ENCODE assay signal across 9 cellular contexts in the genomic region with DNA sequence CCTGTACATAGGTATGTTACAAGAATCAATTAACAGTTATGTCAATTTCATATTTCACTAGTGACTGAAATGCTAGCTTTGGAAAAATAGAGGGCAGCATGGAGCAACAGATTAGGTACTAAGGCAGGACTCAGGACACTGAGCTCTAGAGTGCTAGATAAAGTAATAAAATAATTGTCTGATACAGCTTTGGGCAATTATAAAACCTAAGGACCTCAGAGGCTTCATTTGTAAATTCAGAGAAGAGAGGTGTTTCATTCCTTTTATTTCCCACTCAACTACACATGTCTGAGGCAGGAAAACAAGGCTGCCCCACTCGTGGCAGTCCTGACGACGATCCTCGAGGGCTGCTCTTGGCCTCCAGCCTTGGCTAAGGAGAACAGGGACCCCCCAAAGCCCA.
DNase-seq lines count a peak whose midpoint lies in the region; ATAC-seq and TF ChIP-seq lines count a peak whose summit lies in the region.
"Had no signal": no experiment of that assay in that cellular context is flagged by ENCODE, and none has a peak within 500 bp of the region (broad histone marks: within the 10 kb centered on the region; RNA-seq: fewer than 3 reads in every experiment).

No MANE protein-coding gene starts in this region.

- ATAC-seq in DND-41 (ENCODE audit: insufficient read depth, low read depth) (no peak), GM21737 (IDR thresholded peaks at IDR 0.05; ENCODE audit: unreplicated experiment) (no peak)

- TF ChIP-seq CTCF in DND-41 (IDR thresholded peaks at IDR 0.05; ENCODE audit: borderline replicate concordance, extremely low read depth, low read length, poor library complexity, severe bottlenecking) = peak; percentile 63
- peak; percentile 57 for TF ChIP-seq CTCF in WERI-Rb-1 (IDR thresholded peaks at IDR 0.05; ENCODE audit: low read depth, low read length)

- H3K9me3 ChIP-seq in DND-41 (ENCODE audit: insufficient read depth, low read length, severe bottlenecking) = no peaks in the 10 kb centered on the region
- H3K9me3 ChIP-seq in WERI-Rb-1 (ENCODE audit: severe bottlenecking) = no peaks in the 10 kb centered on the region
- H3K9me3 ChIP-seq: SJCRH30 had no signal

- H3K4me2 ChIP-seq in DND-41 (ENCODE audit: insufficient read depth, low read length) = no peak overlapping the region

- H3K79me2 ChIP-seq in DND-41 (ENCODE audit: insufficient read depth, low read length) = no peaks in the 10 kb centered on the region

- H3K27me3 ChIP-seq in DND-41 (ENCODE audit: insufficient read depth, low read length, poor library complexity) (no peaks in the 10 kb centered on the region), WERI-Rb-1 (ENCODE audit: insufficient read depth, low read depth, severe bottlenecking) (no peaks in the 10 kb centered on the region)
- H3K27me3 ChIP-seq: SJCRH30 had no signal

- no peaks in the 10 kb centered on the region for H4K20me1 ChIP-seq in DND-41 (ENCODE audit: insufficient read depth, low read length)

- H3K27ac ChIP-seq in DND-41 (ENCODE audit: low read length) = no peak overlapping the region
- H3K27ac ChIP-seq in WERI-Rb-1 = peak overlapping the region; percentile 12; the same call in 1 of the 2 replicates
- H3K27ac ChIP-seq: SJCRH30 had no signal

- no peak overlapping the region for H3K9ac ChIP-seq in DND-41 (ENCODE audit: low read depth, low read length)

- H3K4me3 ChIP-seq in DND-41 (ENCODE audit: low read depth in 1 of 2, low read length in 2 of 2) = no peak overlapping the region
- H3K4me3 ChIP-seq in WERI-Rb-1 (ENCODE audit: low read depth, low read length) = no peak overlapping the region
- H3K4me3 ChIP-seq: SJCRH30 had no signal

- H3K4me1 ChIP-seq in DND-41 (ENCODE audit: insufficient read depth, low read length) = no peaks in the 10 kb centered on the region
- H3K4me1 ChIP-seq: SJCRH30 had no signal

- peaks cover 25% of the 10 kb centered on the region for H3K36me3 ChIP-seq in DND-41 (ENCODE audit: insufficient read depth, low read length)
- peaks cover 4% of the 10 kb centered on the region for H3K36me3 ChIP-seq in WERI-Rb-1

- H2AFZ ChIP-seq in DND-41 (ENCODE audit: low read depth, low read length) = no peak overlapping the region

- in situ Hi-C loops in KBM-7 (cut with MboI; ENCODE audit: low pct_unique_long_range_greater_than_20kb, low sequenced_read_pairs) = no loop called here

- DNase-seq in DND-41 = no peak
- peak; percentile 40 for DNase-seq in KBM-7
- DNase-seq in WERI-Rb-1 = no peak
- peak; percentile 55 for DNase-seq in iris pigment epithelial cell (ENCODE audit: low read depth)
- DNase-seq in AG08396 (ENCODE audit: low spot score) = no peak
- DNase-seq in NCI-H2029 (lab: John Stamatoyannopoulos, UW) = no peak
- no peak for DNase-seq in stimulated activated CD4-positive, alpha-beta T cell treated with anti-CD3 and anti-CD28 coated beads, Interleukin-2, amount 100 ng/mL, for 48 hours

Comparison
In these comparisons a context has a peak if more than half of its experiments do, and no peak if none do; other contexts are left out.
1. DNase-seq: peak in KBM-7 (single experiment) and iris pigment epithelial cell (single experiment); none in DND-41 (single experiment), WERI-Rb-1 (single experiment), AG08396 (single experiment), NCI-H2029 (single experiment) and stimulated activated CD4-positive, alpha-beta T cell treated with anti-CD3 and anti-CD28 coated beads, Interleukin-2, amount 100 ng/mL, for 48 hours (0 of 2).